1 cellular context compared by ENCODE assay signal in genomic region chr6:32894085-32895005, GRCh38.
TF ChIP-seq lines count a peak whose summit lies in the region.

No MANE protein-coding gene starts in this region.

TF ChIP-seq in HEK293, 187 proteins besides CTCF, POLR2A, EP300 and RAD21 (continued from another document and continues in another):
- peak; percentile 89 for TF ChIP-seq PRDM10 (tag by site-specific recombination; IDR thresholded peaks at IDR 0.05)
- no peak for TF ChIP-seq GFI1B (tag by site-specific recombination; IDR thresholded peaks at IDR 0.05)
- no peak for TF ChIP-seq ZNF571 (tag by site-specific recombination; IDR thresholded peaks at IDR 0.05)
- no peak for TF ChIP-seq ZNF768 (tag by site-specific recombination; IDR thresholded peaks at IDR 0.05)
- TF ChIP-seq, protein P1, sequence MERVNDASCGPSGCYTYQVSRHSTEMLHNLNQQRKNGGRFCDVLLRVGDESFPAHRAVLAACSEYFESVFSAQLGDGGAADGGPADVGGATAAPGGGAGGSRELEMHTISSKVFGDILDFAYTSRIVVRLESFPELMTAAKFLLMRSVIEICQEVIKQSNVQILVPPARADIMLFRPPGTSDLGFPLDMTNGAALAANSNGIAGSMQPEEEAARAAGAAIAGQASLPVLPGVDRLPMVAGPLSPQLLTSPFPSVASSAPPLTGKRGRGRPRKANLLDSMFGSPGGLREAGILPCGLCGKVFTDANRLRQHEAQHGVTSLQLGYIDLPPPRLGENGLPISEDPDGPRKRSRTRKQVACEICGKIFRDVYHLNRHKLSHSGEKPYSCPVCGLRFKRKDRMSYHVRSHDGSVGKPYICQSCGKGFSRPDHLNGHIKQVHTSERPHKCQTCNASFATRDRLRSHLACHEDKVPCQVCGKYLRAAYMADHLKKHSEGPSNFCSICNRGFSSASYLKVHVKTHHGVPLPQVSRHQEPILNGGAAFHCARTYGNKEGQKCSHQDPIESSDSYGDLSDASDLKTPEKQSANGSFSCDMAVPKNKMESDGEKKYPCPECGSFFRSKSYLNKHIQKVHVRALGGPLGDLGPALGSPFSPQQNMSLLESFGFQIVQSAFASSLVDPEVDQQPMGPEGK (tag by site-specific recombination; IDR thresholded peaks at IDR 0.05) = peak; percentile 86
- TF ChIP-seq ZNF391 (tag by site-specific recombination; IDR thresholded peaks at IDR 0.05; ENCODE audit: borderline replicate concordance, low read depth) = 0 out of 2 replicates have a peak, but pooled peaks have one; percentile 15
- TF ChIP-seq, protein P2, sequence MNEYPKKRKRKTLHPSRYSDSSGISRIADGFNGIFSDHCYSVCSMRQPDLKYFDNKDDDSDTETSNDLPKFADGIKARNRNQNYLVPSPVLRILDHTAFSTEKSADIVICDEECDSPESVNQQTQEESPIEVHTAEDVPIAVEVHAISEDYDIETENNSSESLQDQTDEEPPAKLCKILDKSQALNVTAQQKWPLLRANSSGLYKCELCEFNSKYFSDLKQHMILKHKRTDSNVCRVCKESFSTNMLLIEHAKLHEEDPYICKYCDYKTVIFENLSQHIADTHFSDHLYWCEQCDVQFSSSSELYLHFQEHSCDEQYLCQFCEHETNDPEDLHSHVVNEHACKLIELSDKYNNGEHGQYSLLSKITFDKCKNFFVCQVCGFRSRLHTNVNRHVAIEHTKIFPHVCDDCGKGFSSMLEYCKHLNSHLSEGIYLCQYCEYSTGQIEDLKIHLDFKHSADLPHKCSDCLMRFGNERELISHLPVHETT (tag by site-specific recombination; IDR thresholded peaks at IDR 0.05) = no peak
- TF ChIP-seq, protein P3, sequence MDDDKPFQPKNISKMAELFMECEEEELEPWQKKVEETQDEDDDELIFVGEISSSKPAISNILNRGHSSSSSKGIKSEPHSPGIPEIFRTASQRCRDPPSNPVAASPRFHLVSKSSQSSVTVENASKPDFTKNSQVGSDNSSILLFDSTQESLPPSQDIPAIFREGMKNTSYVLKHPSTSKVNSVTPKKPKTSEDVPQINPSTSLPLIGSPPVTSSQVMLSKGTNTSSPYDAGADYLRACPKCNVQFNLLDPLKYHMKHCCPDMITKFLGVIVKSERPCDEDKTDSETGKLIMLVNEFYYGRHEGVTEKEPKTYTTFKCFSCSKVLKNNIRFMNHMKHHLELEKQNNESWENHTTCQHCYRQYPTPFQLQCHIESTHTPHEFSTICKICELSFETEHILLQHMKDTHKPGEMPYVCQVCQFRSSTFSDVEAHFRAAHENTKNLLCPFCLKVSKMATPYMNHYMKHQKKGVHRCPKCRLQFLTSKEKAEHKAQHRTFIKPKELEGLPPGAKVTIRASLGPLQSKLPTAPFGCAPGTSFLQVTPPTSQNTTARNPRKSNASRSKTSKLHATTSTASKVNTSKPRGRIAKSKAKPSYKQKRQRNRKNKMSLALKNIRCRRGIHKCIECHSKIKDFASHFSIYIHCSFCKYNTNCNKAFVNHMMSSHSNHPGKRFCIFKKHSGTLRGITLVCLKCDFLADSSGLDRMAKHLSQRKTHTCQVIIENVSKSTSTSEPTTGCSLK (tag by site-specific recombination; IDR thresholded peaks at IDR 0.05) = no peak
- no peak for TF ChIP-seq ZNF354C (tag by site-specific recombination; IDR thresholded peaks at IDR 0.05; ENCODE audit: borderline replicate concordance, low read depth)
- no peak for TF ChIP-seq ZNF114 (tag by site-specific recombination; IDR thresholded peaks at IDR 0.05)
- peak; percentile 99 for TF ChIP-seq ZBTB20 (tag by site-specific recombination; IDR thresholded peaks at IDR 0.05)
- TF ChIP-seq ZNF510 (tag by site-specific recombination; IDR thresholded peaks at IDR 0.05; ENCODE audit: insufficient replicate concordance) = no peak
- TF ChIP-seq, protein P4, sequence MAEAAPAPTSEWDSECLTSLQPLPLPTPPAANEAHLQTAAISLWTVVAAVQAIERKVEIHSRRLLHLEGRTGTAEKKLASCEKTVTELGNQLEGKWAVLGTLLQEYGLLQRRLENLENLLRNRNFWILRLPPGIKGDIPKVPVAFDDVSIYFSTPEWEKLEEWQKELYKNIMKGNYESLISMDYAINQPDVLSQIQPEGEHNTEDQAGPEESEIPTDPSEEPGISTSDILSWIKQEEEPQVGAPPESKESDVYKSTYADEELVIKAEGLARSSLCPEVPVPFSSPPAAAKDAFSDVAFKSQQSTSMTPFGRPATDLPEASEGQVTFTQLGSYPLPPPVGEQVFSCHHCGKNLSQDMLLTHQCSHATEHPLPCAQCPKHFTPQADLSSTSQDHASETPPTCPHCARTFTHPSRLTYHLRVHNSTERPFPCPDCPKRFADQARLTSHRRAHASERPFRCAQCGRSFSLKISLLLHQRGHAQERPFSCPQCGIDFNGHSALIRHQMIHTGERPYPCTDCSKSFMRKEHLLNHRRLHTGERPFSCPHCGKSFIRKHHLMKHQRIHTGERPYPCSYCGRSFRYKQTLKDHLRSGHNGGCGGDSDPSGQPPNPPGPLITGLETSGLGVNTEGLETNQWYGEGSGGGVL (tag by site-specific recombination; IDR thresholded peaks at IDR 0.05) = peak; percentile 99
- TF ChIP-seq TSHZ1 (tag by site-specific recombination; IDR thresholded peaks at IDR 0.05; ENCODE audit: borderline replicate concordance) = no peak
- TF ChIP-seq ZFP3 (tag by site-specific recombination; IDR thresholded peaks at IDR 0.05; ENCODE audit: low read depth) = no peak
- 0 out of 2 replicates have a peak, but pooled peaks have one; percentile 14 for TF ChIP-seq MZF1 (tag by site-specific recombination; IDR thresholded peaks at IDR 0.05; ENCODE audit: borderline replicate concordance)
- TF ChIP-seq ZNF561 (tag by site-specific recombination; IDR thresholded peaks at IDR 0.05; ENCODE audit: borderline replicate concordance) = peak; percentile 91; the same call in 1 of the 2 replicates
- TF ChIP-seq, protein P5, sequence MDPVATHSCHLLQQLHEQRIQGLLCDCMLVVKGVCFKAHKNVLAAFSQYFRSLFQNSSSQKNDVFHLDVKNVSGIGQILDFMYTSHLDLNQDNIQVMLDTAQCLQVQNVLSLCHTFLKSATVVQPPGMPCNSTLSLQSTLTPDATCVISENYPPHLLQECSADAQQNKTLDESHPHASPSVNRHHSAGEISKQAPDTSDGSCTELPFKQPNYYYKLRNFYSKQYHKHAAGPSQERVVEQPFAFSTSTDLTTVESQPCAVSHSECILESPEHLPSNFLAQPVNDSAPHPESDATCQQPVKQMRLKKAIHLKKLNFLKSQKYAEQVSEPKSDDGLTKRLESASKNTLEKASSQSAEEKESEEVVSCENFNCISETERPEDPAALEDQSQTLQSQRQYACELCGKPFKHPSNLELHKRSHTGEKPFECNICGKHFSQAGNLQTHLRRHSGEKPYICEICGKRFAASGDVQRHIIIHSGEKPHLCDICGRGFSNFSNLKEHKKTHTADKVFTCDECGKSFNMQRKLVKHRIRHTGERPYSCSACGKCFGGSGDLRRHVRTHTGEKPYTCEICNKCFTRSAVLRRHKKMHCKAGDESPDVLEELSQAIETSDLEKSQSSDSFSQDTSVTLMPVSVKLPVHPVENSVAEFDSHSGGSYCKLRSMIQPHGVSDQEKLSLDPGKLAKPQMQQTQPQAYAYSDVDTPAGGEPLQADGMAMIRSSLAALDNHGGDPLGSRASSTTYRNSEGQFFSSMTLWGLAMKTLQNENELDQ (tag by site-specific recombination; IDR thresholded peaks at IDR 0.05; ENCODE audit: low read depth) = no peak
- no peak for TF ChIP-seq ZNF174 (tag by site-specific recombination; IDR thresholded peaks at IDR 0.05)
- TF ChIP-seq ZNF394 (tag by site-specific recombination; IDR thresholded peaks at IDR 0.05; ENCODE audit: borderline replicate concordance) = peak; percentile 73
- TF ChIP-seq ZNF239 (tag by site-specific recombination; IDR thresholded peaks at IDR 0.05) = no peak
- TF ChIP-seq, protein P6, sequence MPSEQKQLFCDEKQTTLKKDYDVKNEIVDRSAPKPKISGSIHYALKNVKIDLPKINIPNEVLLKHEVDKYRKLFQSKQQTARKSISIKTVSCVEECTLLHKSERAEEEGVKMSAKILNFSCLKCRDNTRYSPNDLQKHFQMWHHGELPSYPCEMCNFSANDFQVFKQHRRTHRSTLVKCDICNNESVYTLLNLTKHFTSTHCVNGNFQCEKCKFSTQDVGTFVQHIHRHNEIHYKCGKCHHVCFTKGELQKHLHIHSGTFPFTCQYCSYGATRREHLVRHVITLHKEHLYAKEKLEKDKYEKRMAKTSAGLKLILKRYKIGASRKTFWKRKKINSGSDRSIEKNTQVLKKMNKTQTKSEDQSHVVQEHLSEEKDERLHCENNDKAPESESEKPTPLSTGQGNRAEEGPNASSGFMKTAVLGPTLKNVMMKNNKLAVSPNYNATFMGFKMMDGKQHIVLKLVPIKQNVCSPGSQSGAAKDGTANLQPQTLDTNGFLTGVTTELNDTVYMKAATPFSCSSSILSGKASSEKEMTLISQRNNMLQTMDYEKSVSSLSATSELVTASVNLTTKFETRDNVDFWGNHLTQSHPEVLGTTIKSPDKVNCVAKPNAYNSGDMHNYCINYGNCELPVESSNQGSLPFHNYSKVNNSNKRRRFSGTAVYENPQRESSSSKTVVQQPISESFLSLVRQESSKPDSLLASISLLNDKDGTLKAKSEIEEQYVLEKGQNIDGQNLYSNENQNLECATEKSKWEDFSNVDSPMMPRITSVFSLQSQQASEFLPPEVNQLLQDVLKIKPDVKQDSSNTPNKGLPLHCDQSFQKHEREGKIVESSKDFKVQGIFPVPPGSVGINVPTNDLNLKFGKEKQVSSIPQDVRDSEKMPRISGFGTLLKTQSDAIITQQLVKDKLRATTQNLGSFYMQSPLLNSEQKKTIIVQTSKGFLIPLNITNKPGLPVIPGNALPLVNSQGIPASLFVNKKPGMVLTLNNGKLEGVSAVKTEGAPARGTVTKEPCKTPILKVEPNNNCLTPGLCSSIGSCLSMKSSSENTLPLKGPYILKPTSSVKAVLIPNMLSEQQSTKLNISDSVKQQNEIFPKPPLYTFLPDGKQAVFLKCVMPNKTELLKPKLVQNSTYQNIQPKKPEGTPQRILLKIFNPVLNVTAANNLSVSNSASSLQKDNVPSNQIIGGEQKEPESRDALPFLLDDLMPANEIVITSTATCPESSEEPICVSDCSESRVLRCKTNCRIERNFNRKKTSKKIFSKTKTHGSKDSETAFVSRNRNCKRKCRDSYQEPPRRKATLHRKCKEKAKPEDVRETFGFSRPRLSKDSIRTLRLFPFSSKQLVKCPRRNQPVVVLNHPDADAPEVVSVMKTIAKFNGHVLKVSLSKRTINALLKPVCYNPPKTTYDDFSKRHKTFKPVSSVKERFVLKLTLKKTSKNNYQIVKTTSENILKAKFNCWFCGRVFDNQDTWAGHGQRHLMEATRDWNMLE (tag by site-specific recombination; conservative IDR thresholded peaks at IDR 0.05; ENCODE audit: low read depth) = no peak; the same call in 1 of the 2 replicates
- no peak for TF ChIP-seq ZNF48 (tag by site-specific recombination; IDR thresholded peaks at IDR 0.05)
- no peak for TF ChIP-seq ELK4 (IDR thresholded peaks at IDR 0.05; ENCODE audit: borderline replicate concordance, low read depth, low read length)
